14 cellular contexts compared by ENCODE assay signal in genomic region chr22:23781065-23781464, GRCh38. TPM values are rescaled to one million over a fixed set of nuclear protein-coding genes. Genes with fewer than 3 reads are reported as not detected.
DNase-seq lines count a peak whose midpoint lies in the region; ATAC-seq and TF ChIP-seq lines count a peak whose summit lies in the region.
"Had no signal": no experiment of that assay in that cellular context is flagged by ENCODE, and none has a peak within 500 bp of the region (broad histone marks: within the 10 kb centered on the region; RNA-seq: fewer than 3 reads in every experiment).

No MANE protein-coding gene starts in this region.

- intact Hi-C loops in IMR-90 (cut with micrococcal nuclease): no loop called here

- H3K14ac ChIP-seq in IMR-90 (replicated peaks; ENCODE audit: low read depth, low read length): peak overlapping the region; percentile 33; the same call in 1 of the 2 replicates

- no peak for ATAC-seq in IMR-90 (ENCODE audit: low read depth)
- ATAC-seq in HG03432 (IDR thresholded peaks at IDR 0.05; ENCODE audit: unreplicated experiment): no peak
- no peak for ATAC-seq in HG03139 (IDR thresholded peaks at IDR 0.05; ENCODE audit: unreplicated experiment)
- ATAC-seq: pancreas had no signal

- no TSS peak for BruUV-seq in IMR-90 (replicated peaks; lab: Mats Ljungman, UMichigan)

- peak overlapping the region; percentile 64; the same call in 1 of the 2 replicates for H4K5ac ChIP-seq in IMR-90 (ENCODE audit: low read depth, low read length)

- H3K36me3 Mint-ChIP-seq in chondrocyte (ENCODE audit: low read depth): peaks cover 3% of the 10 kb centered on the region

- peaks cover 50% of the 10 kb centered on the region for H3K4me1 Mint-ChIP-seq in chondrocyte (ENCODE audit: low read depth)

- H3K4me2 ChIP-seq in IMR-90 (ENCODE audit: low read depth, low read length): no peak overlapping the region
- H3K4me2 ChIP-seq in osteoblast (ENCODE audit: insufficient read depth, low read length): no peak overlapping the region
- H3K4me2 ChIP-seq: KMS-11 had no signal

- H3K4me1 ChIP-seq in IMR-90 (ENCODE audit: control insufficient read depth, insufficient read depth, low read length) (peaks cover 17% of the 10 kb centered on the region), osteoblast (ENCODE audit: insufficient read depth, low read length) (peaks cover 26% of the 10 kb centered on the region)

- H3K4me3 ChIP-seq in IMR-90 (ENCODE audit: insufficient read depth, low read depth, low read length): no peak overlapping the region
- H3K4me3 ChIP-seq in osteoblast (ENCODE audit: insufficient read depth, low read length): no peak overlapping the region
- H3K4me3 ChIP-seq: pancreas had no signal

- H2BK20ac ChIP-seq in IMR-90 (ENCODE audit: low read depth, low read length): peak overlapping the region; percentile 59

- H3K79me2 ChIP-seq in osteoblast (ENCODE audit: insufficient read depth, low read length): no peaks in the 10 kb centered on the region

- in situ Hi-C loops in IMR-90 (cut with MboI; ENCODE audit: low sequenced_read_pairs): no loop called here

- H3K27ac Mint-ChIP-seq in chondrocyte (ENCODE audit: unreplicated experiment): peak overlapping the region; percentile 79
- H3K27ac Mint-ChIP-seq: activated T-helper 1 cell treated with anti-CD3 and anti-CD28 coated beads, Interleukin-12 subunit alpha, Interleukin-12 subunit beta, Interleukin-2, Interleukin-4 antibody, amounts not matched to agents 30 ng/mL and 10 ng/mL and 1 ng/mL, durations not matched to agents 14 hours and 24 hours and 36 hours had no signal

- peak overlapping the region; percentile 69 for H2AK5ac ChIP-seq in IMR-90 (ENCODE audit: low read depth, low read length)

- 0 out of 2 replicates have a peak overlapping the region, but pooled peaks have one; percentile 14 for H3K27ac ChIP-seq in IMR-90 (ENCODE audit: insufficient read depth, low read length)
- H3K27ac ChIP-seq in osteoblast (ENCODE audit: low read depth, low read length): peak overlapping the region; percentile 29
- H3K27ac ChIP-seq: KMS-11, pancreas had no signal

- POLR2A ChIA-PET in IMR-90 (lab: Charles Lee; ENCODE audit: unreplicated experiment): no interaction called here

- DNase-seq in IMR-90 (no peak), chondrocyte (ENCODE audit: low spot score) (no peak), osteoblast (ENCODE audit: insufficient read length, low spot score, missing footprints) (no peak)
- no peak for DNase-seq in stimulated activated CD4-positive, alpha-beta T cell treated with anti-CD3 and anti-CD28 coated beads, Interleukin-4, amount 100 ng/mL, for 4 hours
- DNase-seq: activated CD4-positive, alpha-beta T cell treated with anti-CD3 and anti-CD28 coated beads for 4 hours; NCI-H187 treated with DMSO at 0.1 percent for 48 hours; NK-92 treated with Interleukin-12 subunit alpha and Interleukin-12 subunit beta, amount 100 ng/mL, for 24 hours; pancreas; stimulated activated CD4-positive, alpha-beta T cell treated with anti-CD3 and anti-CD28 coated beads, Interleukin-2, amount 100 ng/mL, for 48 hours; stimulated activated naive CD4-positive, alpha-beta T cell treated with Interleukin-2 at 50 U/mL for 16 hours had no signal

- WGBS in IMR-90 (ENCODE audit: extremely low coverage in 2 of 2, insufficient read length in 1 of 2), 2 experiments: 82% methylated on average over 9 of the region's 15 CpGs; no CpG with 5 or more reads in 1 of the 2 experiments

- H3K56ac ChIP-seq in IMR-90 (ENCODE audit: extremely low read depth, insufficient read depth, low read length): no peak overlapping the region

- H3K4ac ChIP-seq in IMR-90 (ENCODE audit: low read depth, low read length): peak overlapping the region; percentile 76

- H2BK5ac ChIP-seq in IMR-90 (ENCODE audit: low read depth, low read length, poor library complexity, severe bottlenecking): peak overlapping the region; percentile 25

- peaks cover 11% of the 10 kb centered on the region for H3K9me1 ChIP-seq in IMR-90 (ENCODE audit: insufficient read depth, low read length)

- 0 out of 2 replicates have a peak overlapping the region, but pooled peaks have one; percentile 8 for H3K23ac ChIP-seq in IMR-90 (ENCODE audit: low read depth, low read length)

- H4K20me1 ChIP-seq in IMR-90 (ENCODE audit: insufficient read depth, low read length) (no peaks in the 10 kb centered on the region), osteoblast (ENCODE audit: insufficient read depth, low read length) (no peaks in the 10 kb centered on the region)

- H3K27me3 ChIP-seq in IMR-90 (ENCODE audit: control insufficient read depth, insufficient read depth, low read length): no peaks in the 10 kb centered on the region
- no peaks in the 10 kb centered on the region for H3K27me3 ChIP-seq in osteoblast (ENCODE audit: insufficient read depth, low read length)
- H3K27me3 ChIP-seq: pancreas had no signal

- TF ChIP-seq RAD21 in IMR-90 (IDR thresholded peaks at IDR 0.05; ENCODE audit: low read length): no peak

- H2AFZ ChIP-seq in IMR-90 (replicated peaks; ENCODE audit: low read length, poor library complexity): peak overlapping the region; percentile 90
- H2AFZ ChIP-seq in osteoblast (ENCODE audit: low read length): peak overlapping the region; percentile 67

- H4K8ac ChIP-seq in IMR-90 (ENCODE audit: low read depth in 2 of 2, low read length in 2 of 2): peak overlapping the region in 1 of 2 experiments; percentile 91; a peak in 2 of 4 replicates

- dilution Hi-C loops in IMR-90 (cut with HindIII; ENCODE audit: low sequenced_read_pairs, unreplicated experiment): no loop called here

- peak overlapping the region; percentile 8 for H3K4me3 Mint-ChIP-seq in chondrocyte (ENCODE audit: unreplicated experiment)
- H3K4me3 Mint-ChIP-seq: activated T-helper 1 cell treated with anti-CD3 and anti-CD28 coated beads, Interleukin-12 subunit alpha, Interleukin-12 subunit beta, Interleukin-2, Interleukin-4 antibody, amounts not matched to agents 30 ng/mL and 10 ng/mL and 1 ng/mL, durations not matched to agents 14 hours and 24 hours and 36 hours had no signal

- TF ChIP-seq CTCF in IMR-90 (conservative IDR thresholded peaks at IDR 0.05; ENCODE audit: low read depth, low read length) (no peak), chondrocyte (IDR thresholded peaks at IDR 0.05) (no peak), osteoblast (IDR thresholded peaks at IDR 0.05; ENCODE audit: extremely low read depth, low read depth, low read length) (no peak)

- no peaks in the 10 kb centered on the region for H3K9me3 Mint-ChIP-seq in chondrocyte (ENCODE audit: low read depth)
- H3K9me3 Mint-ChIP-seq: activated T-helper 1 cell treated with anti-CD3 and anti-CD28 coated beads, Interleukin-12 subunit alpha, Interleukin-12 subunit beta, Interleukin-2, Interleukin-4 antibody, amounts not matched to agents 30 ng/mL and 10 ng/mL and 1 ng/mL, durations not matched to agents 14 hours and 24 hours and 36 hours had no signal

- H3K36me3 ChIP-seq in IMR-90 (ENCODE audit: control insufficient read depth, insufficient read depth, low read length) (no peaks in the 10 kb centered on the region), osteoblast (ENCODE audit: insufficient read depth, low read length) (no peaks in the 10 kb centered on the region)
- H3K36me3 ChIP-seq: pancreas had no signal

- peak overlapping the region; percentile 77 for H2BK120ac ChIP-seq in IMR-90 (ENCODE audit: low read depth, low read length)

- CTCF ChIA-PET in IMR-90 (lab: Yijun Ruan, JAX): interaction anchor here (1.0 to 1.5 kb wide), 2 partner anchors 10 to 69 kb away, joined by 3 to 4 read pairs; no protein-coding TSS in a partner anchor

- peak overlapping the region; percentile 79 for H3K18ac ChIP-seq in IMR-90 (ENCODE audit: low read depth, low read length)

- H3K9me3 ChIP-seq in IMR-90 (ENCODE audit: control insufficient read depth, insufficient read depth, low read length) (no peaks in the 10 kb centered on the region), osteoblast (ENCODE audit: low read depth, low read length) (no peaks in the 10 kb centered on the region)
- H3K9me3 ChIP-seq: pancreas had no signal

- H3K9ac ChIP-seq in IMR-90 (ENCODE audit: low read depth, low read length): peak overlapping the region; percentile 27; the same call in 1 of the 2 replicates
- H3K9ac ChIP-seq: KMS-11 had no signal

- peak overlapping the region; percentile 51; the same call in 1 of the 3 replicates for H2BK15ac ChIP-seq in IMR-90 (ENCODE audit: low read depth, low read length)

- peak overlapping the region; percentile 74 for H4K91ac ChIP-seq in IMR-90 (ENCODE audit: insufficient read depth, low read depth, low read length)

- peak overlapping the region; percentile 80 for H2AK9ac ChIP-seq in IMR-90 (replicated peaks; ENCODE audit: low read depth, low read length, poor library complexity)

- H3K27me3 Mint-ChIP-seq in chondrocyte (ENCODE audit: low read depth): no peaks in the 10 kb centered on the region

- no peak for TF ChIP-seq POLR2A in IMR-90 (IDR thresholded peaks at IDR 0.05; ENCODE audit: low read depth, low read length)

- H3K79me1 ChIP-seq in IMR-90 (ENCODE audit: low read depth in 1 of 2, low read length in 2 of 2): no peaks in the 10 kb centered on the region; a peak in 1 of 4 replicates

RNA-seq across cellular contexts. Expression of gene SMARCB1, which starts 5.7 kb away (rescaled TPM):
- total RNA-seq in IMR-90 (2012; rRNA removed): 97.5 and 110 TPM in 2 replicates
- polyA plus RNA-seq in IMR-90 (2012; rRNA removed): 157 and 159 TPM in 2 replicates
- 143 and 158 TPM in 2 replicates for polyA plus RNA-seq in IMR-90 (2012; cell fraction: cytosol; rRNA removed)
- 79.7 and 79.9 TPM in 2 replicates for polyA plus RNA-seq in IMR-90 (2012; cell fraction: nucleus; rRNA removed; ENCODE audit: low replicate concordance)
- 102 to 133 TPM (median 114 TPM) in 3 replicates for total RNA-seq in chondrocyte
- 49.2 and 51.3 TPM in 2 replicates for total RNA-seq in osteoblast

RNA-seq across cellular contexts. Expression of gene MMP11, which starts 8.4 kb away (rescaled TPM):
- total RNA-seq in IMR-90 (2012; rRNA removed) (1.4 and 2.2 TPM in 2 replicates), chondrocyte (68.4 to 172 TPM (median 169 TPM) in 3 replicates), osteoblast (23.5 and 41.3 TPM in 2 replicates)
- polyA plus RNA-seq in IMR-90 (2012; rRNA removed): 5.9 and 6.0 TPM in 2 replicates
- polyA plus RNA-seq in IMR-90 (2012; cell fraction: cytosol; rRNA removed): 6.5 and 10.3 TPM in 2 replicates
- polyA plus RNA-seq in IMR-90 (2012; cell fraction: nucleus; rRNA removed; ENCODE audit: low replicate concordance): 5.3 and 10.6 TPM in 2 replicates

RNA-seq across cellular contexts. Expression of gene CHCHD10, which starts 13.3 kb away (rescaled TPM):
- total RNA-seq in IMR-90 (2012; rRNA removed) (1.4 and 2.2 TPM in 2 replicates), chondrocyte (42.6 to 78.5 TPM (median 62.2 TPM) in 3 replicates), osteoblast (0.88 and 1.1 TPM in 2 replicates)
- 10.8 and 11.2 TPM in 2 replicates for polyA plus RNA-seq in IMR-90 (2012; rRNA removed)
- 3.3 and 4.8 TPM in 2 replicates for polyA plus RNA-seq in IMR-90 (2012; cell fraction: cytosol; rRNA removed)
- polyA plus RNA-seq in IMR-90 (2012; cell fraction: nucleus; rRNA removed; ENCODE audit: low replicate concordance): 1.6 and 4.7 TPM in 2 replicates

RNA-seq across cellular contexts. Expression of gene C22orf15, which starts 18.3 kb away (rescaled TPM):
- total RNA-seq in IMR-90 (2012; rRNA removed): 1.7 and 2.3 TPM in 2 replicates
- 3.1 and 3.5 TPM in 2 replicates for polyA plus RNA-seq in IMR-90 (2012; rRNA removed)
- 4.2 and 4.6 TPM in 2 replicates for polyA plus RNA-seq in IMR-90 (2012; cell fraction: cytosol; rRNA removed)
- 7.1 and 11.0 TPM in 2 replicates for polyA plus RNA-seq in IMR-90 (2012; cell fraction: nucleus; rRNA removed; ENCODE audit: low replicate concordance)
- not detected in 3 replicates for total RNA-seq in chondrocyte
- total RNA-seq in osteoblast: 0.72 and 0.88 TPM in 2 replicates
- total RNA-seq: pancreas had no signal
- polyA plus RNA-seq: pancreas had no signal

RNA-seq across cellular contexts. Expression of gene VPREB3, which starts 26.8 kb away (rescaled TPM):
- total RNA-seq in IMR-90 (2012; rRNA removed) (not detected in 2 replicates), chondrocyte (not detected in 3 replicates), osteoblast (not detected in 2 replicates)
- polyA plus RNA-seq in IMR-90 (2012; rRNA removed): not detected in 2 replicates
- polyA plus RNA-seq in IMR-90 (2012; cell fraction: cytosol; rRNA removed): not detected in 2 replicates
- not detected in 2 replicates for polyA plus RNA-seq in IMR-90 (2012; cell fraction: nucleus; rRNA removed; ENCODE audit: low replicate concordance)
- total RNA-seq: activated T-helper 1 cell treated with anti-CD3 and anti-CD28 coated beads, Interleukin-12 subunit alpha, Interleukin-12 subunit beta, Interleukin-2, Interleukin-4 antibody, amounts not matched to agents 30 ng/mL and 10 ng/mL and 1 ng/mL, durations not matched to agents 14 hours and 24 hours and 36 hours had no signal

Comparison
In these comparisons a context has a peak if more than half of its experiments do, and no peak if none do; other contexts are left out.
1. RNA of gene CHCHD10, which starts 13.3 kb away (total RNA-seq): 42.6 to 78.5 TPM in chondrocyte; 1.4 to 2.2 TPM in IMR-90 and 0.88 to 1.1 TPM in osteoblast; every median in the first group is over 10 times any median in the second.